In the genomic region with DNA sequence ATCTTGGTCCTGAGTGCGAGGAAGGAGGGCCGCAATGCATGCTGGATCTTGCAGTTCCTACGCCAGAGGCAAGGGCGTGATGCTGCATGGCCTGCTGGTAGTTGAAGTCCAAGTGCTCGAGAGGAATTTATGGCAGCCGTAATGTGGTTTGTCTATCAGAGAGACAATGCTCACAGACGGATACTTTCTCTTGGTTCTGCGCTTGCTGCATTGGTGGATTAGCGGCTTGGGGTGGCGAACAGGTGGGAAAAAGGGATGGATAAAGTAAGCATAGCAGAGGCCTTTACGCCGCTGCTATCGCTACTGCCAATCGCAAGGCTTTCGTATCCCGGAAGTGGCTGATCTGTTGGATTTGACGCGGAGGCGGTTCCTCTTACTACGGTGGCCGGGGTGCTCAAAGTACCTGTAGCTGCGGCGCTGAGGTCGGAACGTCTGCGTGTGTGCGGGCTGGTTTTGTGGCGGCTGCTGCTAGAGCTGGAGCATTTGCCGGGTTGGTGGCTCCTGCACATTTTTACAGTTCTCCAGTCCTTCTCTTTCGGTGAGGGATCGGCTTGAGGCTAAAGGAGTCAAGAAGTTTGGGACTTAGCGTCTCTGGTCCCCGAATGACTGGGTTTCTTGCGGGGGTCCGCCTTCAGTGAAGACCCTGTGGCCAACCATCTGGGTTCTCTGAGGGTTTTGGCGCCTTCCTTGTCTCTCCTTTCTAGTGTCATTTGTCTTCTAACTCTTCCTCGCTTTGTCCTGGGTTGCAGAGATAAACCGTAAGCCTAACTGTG, we compare ENCODE assay signal across 8 cellular contexts. TPM values are rescaled to one million over a fixed set of nuclear protein-coding genes. Genes with fewer than 3 reads are reported as not detected.
A peak's percentile ranks its signal among the peaks of the same experiment; 100 is the strongest.
DNase-seq lines count a peak whose midpoint lies in the region; ATAC-seq and TF ChIP-seq lines count a peak whose summit lies in the region.

A gene with protein sequence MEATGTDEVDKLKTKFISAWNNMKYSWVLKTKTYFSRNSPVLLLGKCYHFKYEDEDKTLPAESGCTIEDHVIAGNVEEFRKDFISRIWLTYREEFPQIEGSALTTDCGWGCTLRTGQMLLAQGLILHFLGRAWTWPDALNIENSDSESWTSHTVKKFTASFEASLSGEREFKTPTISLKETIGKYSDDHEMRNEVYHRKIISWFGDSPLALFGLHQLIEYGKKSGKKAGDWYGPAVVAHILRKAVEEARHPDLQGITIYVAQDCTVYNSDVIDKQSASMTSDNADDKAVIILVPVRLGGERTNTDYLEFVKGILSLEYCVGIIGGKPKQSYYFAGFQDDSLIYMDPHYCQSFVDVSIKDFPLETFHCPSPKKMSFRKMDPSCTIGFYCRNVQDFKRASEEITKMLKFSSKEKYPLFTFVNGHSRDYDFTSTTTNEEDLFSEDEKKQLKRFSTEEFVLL (plus strand): TSS at position 397 of the 773 bp plus-strand sequence. CDS start 19,655 bp downstream, outside the sequence.

- H3K27me3 ChIP-seq in left lung = peaks cover 0 to 4% of the 10 kb centered on the region in 2 donors

- no peaks in the 10 kb centered on the region for H3K9me3 ChIP-seq in left lung

- H3K9me3 Mint-ChIP-seq in activated CD4-positive, alpha-beta T cell treated with anti-CD3 and anti-CD28 coated beads, Interleukin-2, amount 10 ng/mL, durations not matched to agents 7 days and 5 days = no peaks in the 10 kb centered on the region

- peak within 1 kb of the TSS; percentile 93 to 94 for H3K27ac ChIP-seq in left lung

- peak; percentile 93 for ATAC-seq in GM19351 (IDR thresholded peaks at IDR 0.05; ENCODE audit: unreplicated experiment)
- ATAC-seq in HG03520 (IDR thresholded peaks at IDR 0.05; ENCODE audit: unreplicated experiment) = peak; percentile 97
- ATAC-seq in left lung = peak; percentile 99

- POLR2A ChIA-PET in activated CD4-positive, alpha-beta T cell treated with anti-CD3 and anti-CD28 coated beads, Interleukin-2, amount 10 ng/mL, durations not matched to agents 7 days and 5 days (lab: Charles Lee) = no interaction called here

- peaks cover 11% of the 10 kb centered on the region for H3K4me1 Mint-ChIP-seq in activated CD4-positive, alpha-beta T cell treated with anti-CD3 and anti-CD28 coated beads, Interleukin-2, amount 10 ng/mL, durations not matched to agents 7 days and 5 days

- TF ChIP-seq CTCF in left lung (IDR thresholded peaks at IDR 0.05) = no peak

- peaks cover 17% of the 10 kb centered on the region for H3K27me3 Mint-ChIP-seq in activated CD4-positive, alpha-beta T cell treated with anti-CD3 and anti-CD28 coated beads, Interleukin-2, amount 10 ng/mL, durations not matched to agents 7 days and 5 days

- H3K36me3 ChIP-seq in left lung = no peaks in the 10 kb centered on the region

- DNase-seq in C1 segment of cervical spinal cord (lab: John Stamatoyannopoulos, UW) (peak; percentile 94 to 99 (median 98)), NCI-H526 treated with DMSO at 0.1 percent for 48 hours (lab: John Stamatoyannopoulos, UW) (peak; percentile 93), dermis microvascular lymphatic vessel endothelial cell (ENCODE audit: low read depth in 2 of 2) (peak; percentile 98 to 99), left lung (peak; percentile 95 to 98)
- DNase-seq in activated CD4-positive, alpha-beta T cell treated with anti-CD3 and anti-CD28 coated beads, Interleukin-2, amount 10 ng/mL, durations not matched to agents 7 days and 5 days = peak; percentile 95
- peak; percentile 82 to 85 for DNase-seq in stimulated activated CD4-positive, alpha-beta T cell treated with anti-CD3 and anti-CD28 coated beads, Interleukin-2, amount 100 ng/mL, for 48 hours

- H3K4me1 ChIP-seq in left lung = peaks cover 0 to 21% of the 10 kb centered on the region in 2 donors

- H3K36me3 Mint-ChIP-seq in activated CD4-positive, alpha-beta T cell treated with anti-CD3 and anti-CD28 coated beads, Interleukin-2, amount 10 ng/mL, durations not matched to agents 7 days and 5 days (ENCODE audit: low read depth) = no peaks in the 10 kb centered on the region

- intact Hi-C loops in left lung (cut with DNase I) = no loop called here

- H3K27ac Mint-ChIP-seq in activated CD4-positive, alpha-beta T cell treated with anti-CD3 and anti-CD28 coated beads, Interleukin-2, amount 10 ng/mL, durations not matched to agents 7 days and 5 days = no peak within 1 kb of the TSS

- H3K4me3 Mint-ChIP-seq in activated CD4-positive, alpha-beta T cell treated with anti-CD3 and anti-CD28 coated beads, Interleukin-2, amount 10 ng/mL, durations not matched to agents 7 days and 5 days = no peak within 1 kb of the TSS

- CTCF ChIA-PET in activated CD4-positive, alpha-beta T cell treated with anti-CD3 and anti-CD28 coated beads, Interleukin-2, amount 10 ng/mL, durations not matched to agents 7 days and 5 days (lab: Charles Lee) = interaction anchor here (0.6 to 0.8 kb wide), 2 partner anchors 14 to 62 kb away, joined by 3 read pairs; no protein-coding TSS in a partner anchor

- H3K4me3 ChIP-seq in left lung = peak within 1 kb of the TSS; percentile 79 to 83

RNA-seq across cellular contexts. Expression of the gene that starts here (rescaled TPM):
- 10 to 100 TPM; 12.1 to 16.4 TPM for total RNA-seq in activated CD4-positive, alpha-beta T cell treated with anti-CD3 and anti-CD28 coated beads, Interleukin-2, amount 10 ng/mL, durations not matched to agents 7 days and 5 days
- 3.0 and 4.1 TPM in 2 replicates for total RNA-seq in dermis microvascular lymphatic vessel endothelial cell
- total RNA-seq in left lung = 10 to 100 TPM; 12.7 to 18.0 TPM

Comparison
In these comparisons a context has a peak if more than half of its experiments do, and no peak if none do; other contexts are left out.
1. Peak in every context shown above with its lines: DNase-seq, ATAC-seq, H3K4me3 ChIP-seq and H3K27ac ChIP-seq.